Comparison of ENCODE assay signal across 1 cellular context in genomic region chr3:172194702-172195392, GRCh38.
TF ChIP-seq lines count a peak whose summit lies in the region.

No MANE protein-coding gene starts in this region.

TF ChIP-seq in WTC11, 78 proteins besides CTCF, POLR2A, EP300 and RAD21 (continued from another document):
- TF ChIP-seq FOXP4 (CRISPR knock-in tag; IDR thresholded peaks at IDR 0.05) (no peak), ZBTB43 (CRISPR knock-in tag; IDR thresholded peaks at IDR 0.05) (no peak), AR (CRISPR knock-in tag; IDR thresholded peaks at IDR 0.05) (no peak), PRRX2 (CRISPR knock-in tag; IDR thresholded peaks at IDR 0.05) (no peak), KAT7 (CRISPR knock-in tag; IDR thresholded peaks at IDR 0.05; ENCODE audit: borderline replicate concordance) (no peak), ZNF396 (CRISPR knock-in tag; IDR thresholded peaks at IDR 0.05; ENCODE audit: borderline replicate concordance) (no peak), ZNF423 (CRISPR knock-in tag; IDR thresholded peaks at IDR 0.05) (no peak), MLX (CRISPR knock-in tag; IDR thresholded peaks at IDR 0.05) (no peak), OVOL2 (CRISPR knock-in tag; IDR thresholded peaks at IDR 0.05; ENCODE audit: borderline replicate concordance) (no peak), ZNF512 (CRISPR knock-in tag; IDR thresholded peaks at IDR 0.05; ENCODE audit: borderline replicate concordance) (no peak), ERG (CRISPR knock-in tag; IDR thresholded peaks at IDR 0.05) (no peak), FOXJ3 (CRISPR knock-in tag; IDR thresholded peaks at IDR 0.05; ENCODE audit: borderline replicate concordance) (no peak)
